Comparison of ENCODE assay signal across 1 cellular context in genomic region chr9:125650271-125650737, GRCh38.
TF ChIP-seq lines count a peak whose summit lies in the region.

No MANE protein-coding gene starts in this region.

TF ChIP-seq in H1, 55 proteins besides CTCF, POLR2A, EP300 and RAD21 (continued from another document):
- TF ChIP-seq GABPA (IDR thresholded peaks at IDR 0.05; ENCODE audit: borderline replicate concordance, insufficient read depth, low read length) (no peak), SIX5 (IDR thresholded peaks at IDR 0.05; ENCODE audit: low read depth, low read length) (no peak)
TF ChIP-seq in H1: peak in this region for 0.
